7 cellular contexts compared by ENCODE assay signal in genomic region chr4:11471613-11472012, GRCh38. TPM values are rescaled to one million over a fixed set of nuclear protein-coding genes. Genes with fewer than 3 reads are reported as not detected.
DNase-seq lines count a peak whose midpoint lies in the region; ATAC-seq lines count a peak whose summit lies in the region.

No MANE protein-coding gene starts in this region.

- no peak overlapping the region for H2AFZ ChIP-seq in neuronal stem cell (ENCODE audit: low read length)

- no CpG with 5 or more reads among the region's 4 CpGs for WGBS in neuronal stem cell (ENCODE audit: extremely low coverage in 2 of 2, insufficient read length in 2 of 2, insufficient replicate concordance in 1 of 2), 2 donors

- H3K23ac ChIP-seq in neuronal stem cell (ENCODE audit: low read depth, low read length, poor library complexity), result no peak overlapping the region

- H2BK120ac ChIP-seq in neuronal stem cell (ENCODE audit: low read depth, low read length), result no peak overlapping the region

- H3K27ac ChIP-seq in neuronal stem cell (replicated peaks; ENCODE audit: low read length), result no peak overlapping the region

- H3K4me2 ChIP-seq in neuronal stem cell (ENCODE audit: insufficient read depth, low read length, poor library complexity, severe bottlenecking), result no peak overlapping the region

- ATAC-seq in GM19452 (IDR thresholded peaks at IDR 0.05; ENCODE audit: unreplicated experiment) (peak; percentile 68), HG03354 (IDR thresholded peaks at IDR 0.05; ENCODE audit: poor library complexity, severe bottlenecking, unreplicated experiment) (peak; percentile 68)

- H3K14ac ChIP-seq in neuronal stem cell (ENCODE audit: low read length), result no peak overlapping the region

- H2BK15ac ChIP-seq in neuronal stem cell (ENCODE audit: low read length), result no peak overlapping the region

- H4K8ac ChIP-seq in neuronal stem cell (ENCODE audit: low read depth, low read length), result no peak overlapping the region

- H3K18ac ChIP-seq in neuronal stem cell (ENCODE audit: low read length), result no peak overlapping the region

- H2BK12ac ChIP-seq in neuronal stem cell (ENCODE audit: low read length), result no peak overlapping the region

- no peak overlapping the region for H3K4ac ChIP-seq in neuronal stem cell (ENCODE audit: low read length)

- H3K9ac ChIP-seq in neuronal stem cell (ENCODE audit: low read depth, low read length, poor library complexity), result no peak overlapping the region

- H2BK5ac ChIP-seq in neuronal stem cell (ENCODE audit: low read length), result no peak overlapping the region

- peak; percentile 15 to 51 for DNase-seq in activated CD4-positive, alpha-beta T cell treated with anti-CD3 and anti-CD28 coated beads, Interleukin-2, amount 50 U/mL, for 24 hours (ENCODE audit: low read depth in 1 of 2, low spot score in 1 of 2)
- DNase-seq in glomerular endothelial cell (ENCODE audit: extremely low read depth, low read depth, low spot score) (peak; percentile 36), AG20443 (ENCODE audit: low spot score) (no peak), neuronal stem cell (ENCODE audit: low spot score) (no peak)
- peak; percentile 1 to 79 (median 63) for DNase-seq in stimulated activated naive CD4-positive, alpha-beta T cell (lab: John Stamatoyannopoulos, UW)

- no peak overlapping the region for H2AK5ac ChIP-seq in neuronal stem cell (ENCODE audit: low read depth, low read length)

- no peak overlapping the region for H4K91ac ChIP-seq in neuronal stem cell (ENCODE audit: low read depth, low read length, poor library complexity)

- H3K27me3 ChIP-seq in neuronal stem cell (ENCODE audit: control insufficient read depth in 3 of 3, insufficient read depth in 3 of 3, low read depth in 1 of 3, low read length in 3 of 3), result no peaks in the 10 kb centered on the region

- H3K36me3 ChIP-seq in neuronal stem cell (replicated peaks in 1 of 2; ENCODE audit: control insufficient read depth in 2 of 2, insufficient read depth in 2 of 2, low read length in 2 of 2), result no peaks in the 10 kb centered on the region

- no peaks in the 10 kb centered on the region for H3K79me1 ChIP-seq in neuronal stem cell (ENCODE audit: low read depth, low read length)

- H3K4me1 ChIP-seq in neuronal stem cell (ENCODE audit: control insufficient read depth in 2 of 2, insufficient read depth in 1 of 2, low read depth in 1 of 2, low read length in 2 of 2), result no peaks in the 10 kb centered on the region

- H3K4me3 ChIP-seq in neuronal stem cell (ENCODE audit: low read length in 2 of 2), result no peak overlapping the region

- H3K9me3 ChIP-seq in neuronal stem cell (replicated peaks in 1 of 2; ENCODE audit: control insufficient read depth in 2 of 2, insufficient read depth in 1 of 2, low read depth in 1 of 2, low read length in 2 of 2), result no peaks in the 10 kb centered on the region

RNA-seq across cellular contexts. Expression of gene HS3ST1, which starts 42.9 kb away (rescaled TPM):
- total RNA-seq in glomerular endothelial cell, result 0.87 and 2.5 TPM in 2 replicates
- 0.01 TPM for polyA plus RNA-seq in neuronal stem cell (2013, experiment 1 of 2)
- 0.01 TPM for polyA plus RNA-seq in neuronal stem cell (2013, experiment 2 of 2)

Comparison
In these comparisons a context has a peak if more than half of its experiments do, and no peak if none do; other contexts are left out.
1. DNase-seq: peak in activated CD4-positive, alpha-beta T cell treated with anti-CD3 and anti-CD28 coated beads, Interleukin-2, amount 50 U/mL, for 24 hours (2 of 2), glomerular endothelial cell (single experiment) and stimulated activated naive CD4-positive, alpha-beta T cell (6 of 6); none in AG20443 (single experiment) and neuronal stem cell (single experiment).